In genomic region chr4:108301583-108302256, GRCh38 we compare ENCODE assay signal across 25 cellular contexts.
DNase-seq lines count a peak whose midpoint lies in the region; ATAC-seq, FAIRE-seq and TF ChIP-seq lines count a peak whose summit lies in the region.
"Had no signal": no experiment of that assay in that cellular context is flagged by ENCODE, and none has a peak within 500 bp of the region (broad histone marks: within the 10 kb centered on the region; RNA-seq: fewer than 3 reads in every experiment).

No MANE protein-coding gene starts in this region.

- H3K4me3 ChIP-seq in CD8-positive, alpha-beta T cell (ENCODE audit: low read depth, low read length) = no peak overlapping the region
- peak overlapping the region; percentile 16 for H3K4me3 ChIP-seq in Loucy (ENCODE audit: low read length, poor library complexity, severe bottlenecking)
- no peak overlapping the region for H3K4me3 ChIP-seq in MM.1S (ENCODE audit: low read length)
- H3K4me3 ChIP-seq: ascending aorta, psoas muscle, suprapubic skin, uterus had no signal

- FAIRE-seq in D721Med (lab: Jason Lieb, UNC) = no peak

- no peak overlapping the region for H3K27ac ChIP-seq in CD8-positive, alpha-beta T cell (ENCODE audit: low read depth, low read length)
- no peak overlapping the region for H3K27ac ChIP-seq in MM.1S (ENCODE audit: low read length)
- H3K27ac ChIP-seq: ascending aorta, neutrophil, psoas muscle, suprapubic skin, uterus had no signal

- DNase-seq in CD8-positive, alpha-beta T cell = no peak
- DNase-seq in amniotic epithelial cell (ENCODE audit: low read depth) (peak; percentile 71), D721Med (ENCODE audit: insufficient read length, low spot score) (no peak), kidney tubule cell (ENCODE audit: low spot score) (no peak), MM.1S (no peak)
- peak in 3 of 10 donors; percentile 13 to 15 (median 13) for DNase-seq in naive thymus-derived CD8-positive, alpha-beta T cell
- DNase-seq: activated gamma-delta T cell treated with Interleukin-2 at 50 U/mL for 16 hours; CD8-positive, alpha-beta memory T cell; DMS53; foreskin fibroblast; immature natural killer cell; Karpas-422; left ventricle myocardium superior; NCI-H1092 treated with DMSO at 0.1 percent for 48 hours; NCI-H2029 treated with DMSO at 0.1 percent for 48 hours; NCI-H226; PC-3; psoas muscle; Right ventricle myocardium superior; uterus had no signal

- H3K27me3 ChIP-seq in CD8-positive, alpha-beta T cell (ENCODE audit: insufficient read depth, low read length) = no peaks in the 10 kb centered on the region
- H3K27me3 ChIP-seq in Loucy (ENCODE audit: insufficient read depth, low read length, poor library complexity, severe bottlenecking) (no peaks in the 10 kb centered on the region), MM.1S (replicated peaks; ENCODE audit: insufficient read depth, low read length) (no peaks in the 10 kb centered on the region)
- H3K27me3 ChIP-seq: ascending aorta, neutrophil, suprapubic skin, uterus had no signal

- no peaks in the 10 kb centered on the region for H3K36me3 ChIP-seq in CD8-positive, alpha-beta T cell (ENCODE audit: insufficient read depth, low read length)
- H3K36me3 ChIP-seq in Loucy (ENCODE audit: insufficient read depth, low read length) = no peaks in the 10 kb centered on the region
- H3K36me3 ChIP-seq in MM.1S (replicated peaks; ENCODE audit: insufficient read depth, low read length) = no peaks in the 10 kb centered on the region
- H3K36me3 ChIP-seq: ascending aorta, neutrophil, suprapubic skin, uterus had no signal

- intact Hi-C loops in CD8-positive, alpha-beta T cell (cut with DNase I, micrococcal nuclease) = no loop called here

- ATAC-seq in CD8-positive, alpha-beta T cell = no peak
- ATAC-seq in naive thymus-derived CD8-positive, alpha-beta T cell = peak in 1 of 2 donors; percentile 61
- ATAC-seq: left ventricle myocardium superior, PC-3, psoas muscle had no signal

- no peak overlapping the region for H3K4me3 Mint-ChIP-seq in CD8-positive, alpha-beta T cell
- peak overlapping the region in 9 of 10 donors; percentile 4 to 66 (median 31) for H3K4me3 Mint-ChIP-seq in naive thymus-derived CD8-positive, alpha-beta T cell
- H3K4me3 Mint-ChIP-seq: CD8-positive, alpha-beta memory T cell; central memory CD8-positive, alpha-beta T cell; immature natural killer cell had no signal

- H2AFZ ChIP-seq in Loucy (ENCODE audit: low read length) = peak overlapping the region; percentile 72
- H2AFZ ChIP-seq in MM.1S (ENCODE audit: low read length) = no peak overlapping the region

- H3K4me2 ChIP-seq in Loucy (ENCODE audit: low read depth, low read length, poor library complexity, severe bottlenecking) = peak overlapping the region; percentile 63
- H3K4me2 ChIP-seq in MM.1S (ENCODE audit: low read depth, low read length) = no peak overlapping the region

- no peaks in the 10 kb centered on the region for H4K20me1 ChIP-seq in Loucy (ENCODE audit: insufficient read depth, low read length, poor library complexity, severe bottlenecking)
- H4K20me1 ChIP-seq in MM.1S (ENCODE audit: insufficient read depth, low read length) = no peaks in the 10 kb centered on the region

- peaks cover 11% of the 10 kb centered on the region for H3K4me1 Mint-ChIP-seq in CD8-positive, alpha-beta T cell (ENCODE audit: low read depth)
- peaks cover 9 to 29% (median 18%) of the 10 kb centered on the region in 4 donors for H3K4me1 Mint-ChIP-seq in naive thymus-derived CD8-positive, alpha-beta T cell
- H3K4me1 Mint-ChIP-seq: central memory CD8-positive, alpha-beta T cell; immature natural killer cell had no signal

- no peaks in the 10 kb centered on the region for H3K9me2 ChIP-seq in Loucy (replicated peaks; ENCODE audit: low read depth, low read length)
- no peaks in the 10 kb centered on the region for H3K9me2 ChIP-seq in MM.1S (replicated peaks; ENCODE audit: insufficient read depth, low read length)

- H3K79me2 ChIP-seq in Loucy (ENCODE audit: insufficient read depth, low read length) (no peaks in the 10 kb centered on the region), MM.1S (ENCODE audit: low read length) (no peaks in the 10 kb centered on the region)

- no peaks in the 10 kb centered on the region for H3K27me3 Mint-ChIP-seq in CD8-positive, alpha-beta T cell (ENCODE audit: low read depth)
- no peaks in the 10 kb centered on the region for H3K27me3 Mint-ChIP-seq in naive thymus-derived CD8-positive, alpha-beta T cell

- H3K4me1 ChIP-seq in CD8-positive, alpha-beta T cell (ENCODE audit: insufficient read depth, low read length) = peaks cover 15% of the 10 kb centered on the region
- H3K4me1 ChIP-seq in Loucy (ENCODE audit: insufficient read depth, low read length, poor library complexity, severe bottlenecking) = peaks cover 45% of the 10 kb centered on the region
- no peaks in the 10 kb centered on the region for H3K4me1 ChIP-seq in MM.1S (ENCODE audit: low read length)
- H3K4me1 ChIP-seq: ascending aorta, psoas muscle, suprapubic skin, uterus had no signal

- H3K9ac ChIP-seq in Loucy (ENCODE audit: low read depth, low read length, poor library complexity, severe bottlenecking) (peak overlapping the region; percentile 58), MM.1S (ENCODE audit: low read length) (no peak overlapping the region)

- no peaks in the 10 kb centered on the region for H3K9me3 Mint-ChIP-seq in CD8-positive, alpha-beta T cell
- H3K9me3 Mint-ChIP-seq in naive thymus-derived CD8-positive, alpha-beta T cell = peaks cover 0 to 5% (median 0%) of the 10 kb centered on the region in 9 donors
- H3K9me3 Mint-ChIP-seq: CD8-positive, alpha-beta memory T cell; central memory CD8-positive, alpha-beta T cell; immature natural killer cell had no signal

- CTCF ChIA-PET in CD8-positive, alpha-beta T cell (lab: Charles Lee) = interaction anchor here (0.6 kb wide), 1 partner anchor 1319 kb away, joined by 3 read pairs; no protein-coding TSS in a partner anchor

- peak overlapping the region; percentile 72 for H3K27ac Mint-ChIP-seq in CD8-positive, alpha-beta T cell
- H3K27ac Mint-ChIP-seq in naive thymus-derived CD8-positive, alpha-beta T cell = peak overlapping the region; percentile 29 to 89 (median 68)
- H3K27ac Mint-ChIP-seq: immature natural killer cell had no signal

- TF ChIP-seq CTCF in CD8-positive, alpha-beta T cell (IDR thresholded peaks at IDR 0.05) = no peak
- TF ChIP-seq CTCF in Loucy (conservative IDR thresholded peaks at IDR 0.05; ENCODE audit: low read length) (no peak), D721Med (IDR thresholded peaks at IDR 0.05; ENCODE audit: insufficient read depth, missing control alignments) (no peak), MM.1S (IDR thresholded peaks at IDR 0.05; ENCODE audit: low read length) (no peak)

- POLR2A ChIA-PET in CD8-positive, alpha-beta T cell (lab: Charles Lee) = interaction anchor here (1.1 kb wide), 1 partner anchor 15 kb away, joined by 3 read pairs; no protein-coding TSS in a partner anchor
- POLR2A ChIA-PET in naive thymus-derived CD8-positive, alpha-beta T cell (lab: Charles Lee) = interaction anchor here (0.6 to 1.6 kb wide), 3 partner anchors 12 to 133 kb away, joined by 3 to 4 read pairs (median 3); partner anchors contain the start of gene LEF1

- no peaks in the 10 kb centered on the region for H3K36me3 Mint-ChIP-seq in CD8-positive, alpha-beta T cell
- H3K36me3 Mint-ChIP-seq in naive thymus-derived CD8-positive, alpha-beta T cell = no peaks in the 10 kb centered on the region
- H3K36me3 Mint-ChIP-seq: CD8-positive, alpha-beta memory T cell; immature natural killer cell had no signal

- no peaks in the 10 kb centered on the region for H3F3A ChIP-seq in Loucy (ENCODE audit: low read depth)
- no peaks in the 10 kb centered on the region for H3F3A ChIP-seq in MM.1S (ENCODE audit: insufficient read depth, low read length)

- no peaks in the 10 kb centered on the region for H3K9me3 ChIP-seq in CD8-positive, alpha-beta T cell (ENCODE audit: low read length)
- no peaks in the 10 kb centered on the region for H3K9me3 ChIP-seq in Loucy (ENCODE audit: insufficient read depth, low read depth, low read length)
- no peaks in the 10 kb centered on the region for H3K9me3 ChIP-seq in MM.1S (replicated peaks; ENCODE audit: insufficient read depth, low read length)
- H3K9me3 ChIP-seq: ascending aorta, neutrophil, psoas muscle, suprapubic skin, uterus had no signal
